In the genomic region with DNA sequence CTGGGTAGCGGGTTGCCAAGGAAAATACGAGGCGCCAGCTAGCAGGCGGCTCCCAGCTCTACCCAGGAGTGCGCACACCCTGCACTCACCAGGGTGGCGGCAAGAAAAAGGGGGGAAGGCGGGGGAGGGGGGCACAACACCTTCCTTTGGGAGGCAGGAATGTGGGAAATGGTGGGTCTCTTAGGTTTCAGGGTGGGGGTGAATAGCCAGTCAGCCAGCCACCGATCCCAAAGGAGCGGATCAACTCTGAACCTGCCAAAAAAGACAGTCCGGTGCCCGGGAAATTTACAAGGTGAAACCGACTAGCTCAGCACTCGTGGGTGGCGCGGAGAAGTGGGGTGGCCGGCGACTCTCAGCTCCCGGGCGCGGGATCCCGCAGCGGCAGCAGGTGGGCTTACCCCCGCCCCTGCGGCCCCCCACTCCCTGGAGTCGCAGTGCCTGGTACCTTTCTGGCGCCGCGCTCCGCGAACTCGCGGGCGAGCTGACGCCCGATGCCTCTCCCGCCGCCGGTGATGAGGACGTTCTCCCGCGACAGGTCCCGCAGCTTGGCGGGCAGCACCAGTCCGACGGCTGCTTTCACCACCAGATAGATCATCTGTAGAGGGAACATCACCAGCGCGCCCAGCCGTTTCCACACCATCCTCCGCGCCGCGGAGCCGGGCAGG, we compare ENCODE assay signal across 9 cellular contexts. TPM values are rescaled to one million over a fixed set of nuclear protein-coding genes. Genes with fewer than 3 reads are reported as not detected.
A peak's percentile ranks its signal among the peaks of the same experiment; 100 is the strongest.
DNase-seq lines count a peak whose midpoint lies in the region; ATAC-seq and TF ChIP-seq lines count a peak whose summit lies in the region.
"Had no signal": no experiment of that assay in that cellular context is flagged by ENCODE, and none has a peak within 500 bp of the region (broad histone marks: within the 10 kb centered on the region; RNA-seq: fewer than 3 reads in every experiment).

No MANE protein-coding gene starts in this region.

- peak overlapping the region; percentile 43; the same call in 1 of the 2 replicates for H2AFZ ChIP-seq in GM23338

- H3K4me3 ChIP-seq in GM23338 (peak overlapping the region; percentile 90), thymus (ENCODE audit: low read length) (peak overlapping the region; percentile 83)

- H3K9me2 ChIP-seq in GM23338 (ENCODE audit: insufficient read depth) = no peaks in the 10 kb centered on the region

- no peaks in the 10 kb centered on the region for H3K9me3 ChIP-seq in thymus (ENCODE audit: control insufficient read depth)

- H3K9me3 Mint-ChIP-seq in GM23338 (peaks cover 3% of the 10 kb centered on the region; the same call in 1 of the 3 replicates), T-cell (no peaks in the 10 kb centered on the region), memory B cell (no peaks in the 10 kb centered on the region)

- H3K4me1 Mint-ChIP-seq in GM23338 (peaks cover 53% of the 10 kb centered on the region), T-cell (peaks cover 64 to 78% (median 73%) of the 10 kb centered on the region in 3 donors), memory B cell (peaks cover 27% of the 10 kb centered on the region)

- H3K4me1 ChIP-seq in GM23338 (ENCODE audit: insufficient read depth) (peaks cover 36% of the 10 kb centered on the region), thymus (ENCODE audit: control insufficient read depth, insufficient read depth, low read length) (peaks cover 20% of the 10 kb centered on the region)

- peaks cover 28% of the 10 kb centered on the region for H3F3A ChIP-seq in GM23338 (replicated peaks; ENCODE audit: low read depth)

- ATAC-seq in GM23338 (peak; percentile 5; the same call in 2 of the 3 replicates), T-cell (replicated peaks in 1 of 4) (peak in 2 of 4 experiments; percentile 2 to 10), memory B cell (ENCODE audit: low read depth) (no peak), HG02678 (IDR thresholded peaks at IDR 0.05; ENCODE audit: unreplicated experiment) (no peak), GM21515 (IDR thresholded peaks at IDR 0.05; ENCODE audit: unreplicated experiment) (no peak)

- H4K20me1 ChIP-seq in GM23338 (replicated peaks; ENCODE audit: insufficient read depth) = peaks cover 3% of the 10 kb centered on the region; the same call in 1 of the 2 replicates

- H3K27me3 Mint-ChIP-seq in GM23338 (ENCODE audit: insufficient read depth, low read depth, poor library complexity) = peaks cover 34% of the 10 kb centered on the region
- H3K27me3 Mint-ChIP-seq in T-cell = peaks cover 0 to 2% of the 10 kb centered on the region in 2 donors
- H3K27me3 Mint-ChIP-seq in memory B cell = peaks cover 18% of the 10 kb centered on the region

- H3K4me3 Mint-ChIP-seq in GM23338 = peak overlapping the region; percentile 99
- peak overlapping the region; percentile 97 to 99 (median 98) for H3K4me3 Mint-ChIP-seq in T-cell
- peak overlapping the region; percentile 80 for H3K4me3 Mint-ChIP-seq in memory B cell

- 0 out of 2 replicates have a peak, but pooled peaks cover 3% of the 10 kb centered on the region for H3K36me3 ChIP-seq in GM23338 (ENCODE audit: insufficient read depth)
- H3K36me3 ChIP-seq in thymus (ENCODE audit: control insufficient read depth, insufficient read depth) = no peaks in the 10 kb centered on the region

- peak overlapping the region; percentile 100 for H3K4me2 ChIP-seq in GM23338

- H3K27me3 ChIP-seq in GM23338 (ENCODE audit: insufficient read depth) (no peaks in the 10 kb centered on the region), thymus (ENCODE audit: control insufficient read depth, insufficient read depth) (no peaks in the 10 kb centered on the region)

- 5% methylated on average over 53 of the region's 53 CpGs for WGBS in thymus

- DNase-seq in GM23338 (ENCODE audit: low spot score) (no peak), T-cell (peak in 7 of 34 experiments; percentile 7 to 39 (median 30)), memory B cell (ENCODE audit: low spot score in 2 of 2) (no peak), NCI-H2081 treated with DMSO at 0.1 percent for 48 hours (lab: John Stamatoyannopoulos, UW) (no peak)

- POLR2A ChIA-PET in T-cell (lab: Charles Lee) = interaction anchor here (0.5 to 0.6 kb wide), 3 partner anchors 36 to 1139 kb away, joined by 3 to 8 read pairs (median 3); no protein-coding TSS in a partner anchor

- peaks cover 45% of the 10 kb centered on the region for H3K79me2 ChIP-seq in GM23338 (replicated peaks; ENCODE audit: insufficient read depth)

- H3K27ac ChIP-seq in GM23338 (ENCODE audit: low read depth) = peak overlapping the region; percentile 99
- H3K27ac ChIP-seq in cingulate gyrus (ENCODE audit: low read depth, low read length) = peak overlapping the region; percentile 91
- H3K27ac ChIP-seq in thymus (ENCODE audit: low read depth) = peak overlapping the region; percentile 83

- H3K27ac Mint-ChIP-seq in GM23338 (peak overlapping the region; percentile 91), T-cell (peak overlapping the region; percentile 91 to 94), memory B cell (no peak overlapping the region)

- TF ChIP-seq CTCF in GM23338 (conservative IDR thresholded peaks at IDR 0.05; ENCODE audit: low read depth in 2 of 2) = no peak

- CTCF ChIA-PET in T-cell (lab: Charles Lee) = interaction anchor here (0.6 to 8.0 kb wide), 6 partner anchors 12 to 1034 kb away, joined by 3 to 47 read pairs (median 4); no protein-coding TSS in a partner anchor

- H3K36me3 Mint-ChIP-seq in GM23338 (ENCODE audit: low read depth) (peaks cover 15% of the 10 kb centered on the region; the same call in 2 of the 3 replicates), T-cell (peaks cover 20% of the 10 kb centered on the region), memory B cell (no peaks in the 10 kb centered on the region)

TF ChIP-seq in GM23338, 12 proteins besides CTCF, POLR2A, EP300 and RAD21:
- TF ChIP-seq EZH2 (IDR thresholded peaks at IDR 0.05; ENCODE audit: low read depth, unreplicated experiment) (no peak), JUNB (IDR thresholded peaks at IDR 0.05; ENCODE audit: unreplicated experiment) (no peak), CREB1 (CRISPR knock-in tag; IDR thresholded peaks at IDR 0.05; ENCODE audit: low read depth) (no peak), ZNF331 (CRISPR knock-in tag; IDR thresholded peaks at IDR 0.05; ENCODE audit: low read depth) (no peak), POLR2AphosphoS5 (IDR thresholded peaks at IDR 0.05; ENCODE audit: low read depth) (no peak), NANOG (IDR thresholded peaks at IDR 0.05; ENCODE audit: borderline replicate concordance) (no peak)
- TF ChIP-seq, protein P1, sequence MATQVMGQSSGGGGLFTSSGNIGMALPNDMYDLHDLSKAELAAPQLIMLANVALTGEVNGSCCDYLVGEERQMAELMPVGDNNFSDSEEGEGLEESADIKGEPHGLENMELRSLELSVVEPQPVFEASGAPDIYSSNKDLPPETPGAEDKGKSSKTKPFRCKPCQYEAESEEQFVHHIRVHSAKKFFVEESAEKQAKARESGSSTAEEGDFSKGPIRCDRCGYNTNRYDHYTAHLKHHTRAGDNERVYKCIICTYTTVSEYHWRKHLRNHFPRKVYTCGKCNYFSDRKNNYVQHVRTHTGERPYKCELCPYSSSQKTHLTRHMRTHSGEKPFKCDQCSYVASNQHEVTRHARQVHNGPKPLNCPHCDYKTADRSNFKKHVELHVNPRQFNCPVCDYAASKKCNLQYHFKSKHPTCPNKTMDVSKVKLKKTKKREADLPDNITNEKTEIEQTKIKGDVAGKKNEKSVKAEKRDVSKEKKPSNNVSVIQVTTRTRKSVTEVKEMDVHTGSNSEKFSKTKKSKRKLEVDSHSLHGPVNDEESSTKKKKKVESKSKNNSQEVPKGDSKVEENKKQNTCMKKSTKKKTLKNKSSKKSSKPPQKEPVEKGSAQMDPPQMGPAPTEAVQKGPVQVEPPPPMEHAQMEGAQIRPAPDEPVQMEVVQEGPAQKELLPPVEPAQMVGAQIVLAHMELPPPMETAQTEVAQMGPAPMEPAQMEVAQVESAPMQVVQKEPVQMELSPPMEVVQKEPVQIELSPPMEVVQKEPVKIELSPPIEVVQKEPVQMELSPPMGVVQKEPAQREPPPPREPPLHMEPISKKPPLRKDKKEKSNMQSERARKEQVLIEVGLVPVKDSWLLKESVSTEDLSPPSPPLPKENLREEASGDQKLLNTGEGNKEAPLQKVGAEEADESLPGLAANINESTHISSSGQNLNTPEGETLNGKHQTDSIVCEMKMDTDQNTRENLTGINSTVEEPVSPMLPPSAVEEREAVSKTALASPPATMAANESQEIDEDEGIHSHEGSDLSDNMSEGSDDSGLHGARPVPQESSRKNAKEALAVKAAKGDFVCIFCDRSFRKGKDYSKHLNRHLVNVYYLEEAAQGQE (IDR thresholded peaks at IDR 0.05; ENCODE audit: unreplicated experiment) = no peak

RNA-seq across cellular contexts. Expression of gene DHRS3, which starts 1.2 kb away (rescaled TPM):
- 21.0 and 21.2 TPM in 2 replicates for total RNA-seq in GM23338 (2014; rRNA removed; shearing (Covaris generic))
- polyA plus RNA-seq in GM23338 (2016; fragmentation: Nextera tagmentation; extraction: Ambion mirVana) (24.8 and 26.0 TPM in 2 replicates), thymus (56.8 TPM)
- total RNA-seq in T-cell = 100 to 1,000 TPM in 1 of 5 donors, 10 to 100 TPM in 4; 56.4 to 107 (median 90.8) TPM

RNA-seq across cellular contexts. Expression of gene AADACL4, which starts 27.0 kb away (rescaled TPM):
- not detected in 2 replicates for total RNA-seq in GM23338 (2014; rRNA removed; shearing (Covaris generic))
- polyA plus RNA-seq in GM23338 (2016; fragmentation: Nextera tagmentation; extraction: Ambion mirVana) (not detected in 2 replicates), thymus (0.05 TPM)
- total RNA-seq in T-cell = not detected
- total RNA-seq: RPMI7951 had no signal
